In the genomic region with DNA sequence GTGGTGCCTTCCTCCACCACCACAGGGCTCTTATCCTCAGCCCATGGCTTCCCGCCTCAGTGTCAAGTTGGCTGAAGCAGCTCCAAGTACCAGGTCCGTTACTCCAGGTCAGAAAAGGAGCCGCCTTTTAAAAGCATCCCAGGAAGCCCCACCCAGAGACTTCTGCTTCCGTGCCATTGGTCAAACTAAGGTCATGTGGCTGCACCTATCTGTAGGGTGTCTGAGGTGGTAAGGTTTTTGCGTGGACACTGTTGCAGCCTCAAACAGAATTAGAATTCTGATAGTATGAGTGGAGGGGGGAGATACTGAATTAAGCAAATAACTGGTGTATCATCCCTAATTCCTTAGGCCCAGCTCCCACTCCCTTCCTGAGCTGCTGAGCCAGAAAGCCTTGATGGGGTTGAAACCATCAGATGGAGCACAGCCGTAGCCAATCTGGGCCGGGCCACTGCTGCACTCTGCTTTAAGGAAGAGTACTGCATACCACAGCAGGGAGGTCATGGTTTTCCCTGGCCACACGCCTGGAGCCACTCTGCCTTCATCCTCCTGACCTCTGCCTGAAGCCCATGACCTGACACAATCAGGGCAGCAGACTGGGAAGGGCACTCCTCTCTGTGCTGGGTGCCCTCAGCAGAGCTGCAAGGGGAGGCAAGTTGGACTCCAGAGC, we compare ENCODE assay signal across 13 cellular contexts. TPM values are rescaled to one million over a fixed set of nuclear protein-coding genes. Genes with fewer than 3 reads are reported as not detected.
DNase-seq lines count a peak whose midpoint lies in the region; ATAC-seq, FAIRE-seq and TF ChIP-seq lines count a peak whose summit lies in the region.
"Had no signal": no experiment of that assay in that cellular context is flagged by ENCODE, and none has a peak within 500 bp of the region (broad histone marks: within the 10 kb centered on the region; RNA-seq: fewer than 3 reads in every experiment).

No MANE protein-coding gene starts in this region.

- TF ChIP-seq POLR2A in sigmoid colon (IDR thresholded peaks at IDR 0.05) = no peak

- no peak overlapping the region for H3K4me3 ChIP-seq in adipocyte (ENCODE audit: low read length)
- no peak overlapping the region for H3K4me3 ChIP-seq in sigmoid colon

- H3K27ac ChIP-seq in sigmoid colon = peak overlapping the region; percentile 6 to 69 (median 43)

- no peak for FAIRE-seq in frontal cortex (lab: Jason Lieb, UNC)

- no peak for TF ChIP-seq CTCF in sigmoid colon (IDR thresholded peaks at IDR 0.05)

- H3K36me3 ChIP-seq in adipocyte (ENCODE audit: control insufficient read depth, insufficient read depth, low read length, severe bottlenecking) (no peaks in the 10 kb centered on the region), sigmoid colon (no peaks in the 10 kb centered on the region)

- 78 to 80% methylated on average over 8 of the region's 8 CpGs for WGBS in sigmoid colon, 2 donors

- H3K4me1 ChIP-seq in adipocyte (ENCODE audit: control insufficient read depth, insufficient read depth, low read length) (peaks cover 34% of the 10 kb centered on the region), sigmoid colon (peaks cover 0 to 31% (median 24%) of the 10 kb centered on the region in 4 donors)

- H3K9ac ChIP-seq in adipocyte (ENCODE audit: low read length) = no peak overlapping the region

- H3K9me3 ChIP-seq in adipocyte (ENCODE audit: control insufficient read depth, low read length) (no peaks in the 10 kb centered on the region), sigmoid colon (no peaks in the 10 kb centered on the region)

- ATAC-seq in left cardiac atrium = peak; percentile 78 to 94
- ATAC-seq in HG02798 (IDR thresholded peaks at IDR 0.05; ENCODE audit: poor library complexity, unreplicated experiment) = no peak
- ATAC-seq: activated T-cell treated with anti-CD3 and anti-CD28 coated beads, Interleukin-2, amount 50 U/mL, for 4 hours; T-cell had no signal

- intact Hi-C loops in left cardiac atrium (cut with DNase I) (no loop called here), sigmoid colon (cut with DNase I) (no loop called here)

- DNase-seq in GM04503 (ENCODE audit: low read depth) (peak; percentile 70), adipocyte (ENCODE audit: low read depth) (peak; percentile 81), left cardiac atrium (peak; percentile 88), sigmoid colon (peak; percentile 85), frontal cortex (ENCODE audit: low spot score in 2 of 2) (no peak), NCI-H2196 (lab: John Stamatoyannopoulos, UW; ENCODE audit: unreplicated experiment) (no peak), CD1c-positive myeloid dendritic cell (ENCODE audit: extremely low spot score) (no peak)
- DNase-seq: activated T-cell treated with anti-CD3 and anti-CD28 coated beads, Interleukin-2, amount 50 U/mL, for 4 hours; NCI-H1694 treated with DMSO at 0.1 percent for 48 hours; nucleus accumbens; T-cell had no signal

- H3K27me3 ChIP-seq in adipocyte (replicated peaks; ENCODE audit: control insufficient read depth, insufficient read depth, low read length) = no peaks in the 10 kb centered on the region
- H3K27me3 ChIP-seq in sigmoid colon = no peaks in the 10 kb centered on the region

- no peak for TF ChIP-seq EP300 in sigmoid colon (IDR thresholded peaks at IDR 0.05)

RNA-seq across cellular contexts. Expression of gene TMEM247, which starts 8.4 kb away (rescaled TPM):
- total RNA-seq in left cardiac atrium (not detected), sigmoid colon (not detected), frontal cortex (not detected)
- not detected for polyA plus RNA-seq in sigmoid colon
- total RNA-seq: activated T-cell treated with anti-CD3 and anti-CD28 coated beads, Interleukin-2, amount 50 U/mL, for 4 hours; epithelial cell of proximal tubule; T-cell had no signal

RNA-seq across cellular contexts. Expression of gene RHOQ, which starts 54.5 kb away (rescaled TPM):
- total RNA-seq in left cardiac atrium = 100 to 1,000 TPM; 156 to 186 TPM
- 100 to 1,000 TPM; 124 to 146 (median 136) TPM for total RNA-seq in sigmoid colon
- 10 to 100 TPM; 17.1 to 37.2 (median 24.7) TPM for polyA plus RNA-seq in sigmoid colon
- 16.7 TPM for total RNA-seq in frontal cortex

RNA-seq across cellular contexts. Expression of gene ATP6V1E2, which starts 54.6 kb away (rescaled TPM):
- total RNA-seq in left cardiac atrium (1 to 10 TPM; 4.1 to 6.5 TPM), sigmoid colon (1 to 10 TPM; 1.9 to 7.1 (median 3.6) TPM), frontal cortex (6.1 TPM)
- polyA plus RNA-seq in sigmoid colon = 1 to 10 TPM; 1.8 to 4.3 (median 2.1) TPM

Comparison
In these comparisons a context has a peak if more than half of its experiments do, and no peak if none do; other contexts are left out.
1. DNase-seq: peak in GM04503 (single experiment), adipocyte (single experiment), left cardiac atrium (single experiment) and sigmoid colon (single experiment); none in frontal cortex (0 of 2), NCI-H2196 (single experiment) and CD1c-positive myeloid dendritic cell (single experiment).